ENCODE assay signal across 9 cellular contexts in genomic region chr14:69666698-69667211, GRCh38. TPM values are rescaled to one million over a fixed set of nuclear protein-coding genes. Genes with fewer than 3 reads are reported as not detected.
DNase-seq lines count a peak whose midpoint lies in the region; ATAC-seq and TF ChIP-seq lines count a peak whose summit lies in the region.
"Had no signal": no experiment of that assay in that cellular context is flagged by ENCODE, and none has a peak within 500 bp of the region (broad histone marks: within the 10 kb centered on the region; RNA-seq: fewer than 3 reads in every experiment).

No MANE protein-coding gene starts in this region.

- peak overlapping the region; percentile 99 for H3K4me2 ChIP-seq in DOHH2 (ENCODE audit: low read length)

- H4K20me1 ChIP-seq in DOHH2 (ENCODE audit: control insufficient read depth, insufficient read depth, low read depth, low read length): peaks cover 4% of the 10 kb centered on the region; the same call in 1 of the 2 replicates

- peaks cover 7% of the 10 kb centered on the region for H3K36me3 ChIP-seq in DOHH2 (ENCODE audit: control insufficient read depth, low read length)
- no peaks in the 10 kb centered on the region for H3K36me3 ChIP-seq in Peyer's patch

- no peaks in the 10 kb centered on the region for H3K9me2 ChIP-seq in DOHH2 (replicated peaks; ENCODE audit: control insufficient read depth, low read length)

- intact Hi-C loops in sciatic nerve (cut with DNase I): no loop called here

- H3K79me2 ChIP-seq in DOHH2 (ENCODE audit: control insufficient read depth, low read length): peaks cover 91% of the 10 kb centered on the region

- H3F3A ChIP-seq in DOHH2 (ENCODE audit: control insufficient read depth, insufficient read depth): peaks cover 6% of the 10 kb centered on the region

- H3K4me3 ChIP-seq in DOHH2 (ENCODE audit: low read length) (peak overlapping the region; percentile 70), Peyer's patch (no peak overlapping the region)

- no peak for TF ChIP-seq POLR2A in Peyer's patch (IDR thresholded peaks at IDR 0.05)

- TF ChIP-seq CTCF in DOHH2 (IDR thresholded peaks at IDR 0.05; ENCODE audit: low read depth, low read length, poor library complexity, severe bottlenecking): no peak
- TF ChIP-seq CTCF in Peyer's patch (IDR thresholded peaks at IDR 0.05): no peak

- H3K27ac ChIP-seq in DOHH2 (ENCODE audit: low read depth, low read length): peak overlapping the region; percentile 93
- H3K27ac ChIP-seq in Peyer's patch: peak overlapping the region in 3 of 4 donors; percentile 17 to 67 (median 56)

- DNase-seq in Peyer's patch (no peak), fibroblast of gingiva (ENCODE audit: low read depth) (peak; percentile 50), sciatic nerve (ENCODE audit: low spot score) (no peak), NCI-H128 (lab: John Stamatoyannopoulos, UW; ENCODE audit: unreplicated experiment) (no peak), kidney glomerular epithelial cell (lab: John Stamatoyannopoulos, UW) (no peak), NCI-H446 (lab: John Stamatoyannopoulos, UW) (no peak)
- DNase-seq: NCI-H2227 treated with DMSO at 0.1 percent for 48 hours had no signal

- H3K4me1 ChIP-seq in DOHH2 (ENCODE audit: control insufficient read depth, low read length): peaks cover 86% of the 10 kb centered on the region
- H3K4me1 ChIP-seq in Peyer's patch: peaks cover 3 to 50% (median 21%) of the 10 kb centered on the region in 4 donors

- ATAC-seq in sciatic nerve (peak; percentile 35), HG03565 (IDR thresholded peaks at IDR 0.05; ENCODE audit: unreplicated experiment) (no peak)

- no peaks in the 10 kb centered on the region for H3K27me3 ChIP-seq in DOHH2 (ENCODE audit: control insufficient read depth, low read length)
- no peaks in the 10 kb centered on the region for H3K27me3 ChIP-seq in Peyer's patch

- H3K9me3 ChIP-seq in DOHH2 (ENCODE audit: control insufficient read depth, insufficient read depth, low read length) (no peaks in the 10 kb centered on the region), Peyer's patch (no peaks in the 10 kb centered on the region)

RNA-seq across cellular contexts. Expression of gene SUSD6, which starts 55.4 kb away (rescaled TPM):
- 100 to 1,000 TPM in 3 of 4 donors, 10 to 100 TPM in 1; 33.8 to 125 (median 113) TPM for total RNA-seq in Peyer's patch
- 68.9 TPM for total RNA-seq in sciatic nerve
